11 cellular contexts compared by ENCODE assay signal in the genomic region with DNA sequence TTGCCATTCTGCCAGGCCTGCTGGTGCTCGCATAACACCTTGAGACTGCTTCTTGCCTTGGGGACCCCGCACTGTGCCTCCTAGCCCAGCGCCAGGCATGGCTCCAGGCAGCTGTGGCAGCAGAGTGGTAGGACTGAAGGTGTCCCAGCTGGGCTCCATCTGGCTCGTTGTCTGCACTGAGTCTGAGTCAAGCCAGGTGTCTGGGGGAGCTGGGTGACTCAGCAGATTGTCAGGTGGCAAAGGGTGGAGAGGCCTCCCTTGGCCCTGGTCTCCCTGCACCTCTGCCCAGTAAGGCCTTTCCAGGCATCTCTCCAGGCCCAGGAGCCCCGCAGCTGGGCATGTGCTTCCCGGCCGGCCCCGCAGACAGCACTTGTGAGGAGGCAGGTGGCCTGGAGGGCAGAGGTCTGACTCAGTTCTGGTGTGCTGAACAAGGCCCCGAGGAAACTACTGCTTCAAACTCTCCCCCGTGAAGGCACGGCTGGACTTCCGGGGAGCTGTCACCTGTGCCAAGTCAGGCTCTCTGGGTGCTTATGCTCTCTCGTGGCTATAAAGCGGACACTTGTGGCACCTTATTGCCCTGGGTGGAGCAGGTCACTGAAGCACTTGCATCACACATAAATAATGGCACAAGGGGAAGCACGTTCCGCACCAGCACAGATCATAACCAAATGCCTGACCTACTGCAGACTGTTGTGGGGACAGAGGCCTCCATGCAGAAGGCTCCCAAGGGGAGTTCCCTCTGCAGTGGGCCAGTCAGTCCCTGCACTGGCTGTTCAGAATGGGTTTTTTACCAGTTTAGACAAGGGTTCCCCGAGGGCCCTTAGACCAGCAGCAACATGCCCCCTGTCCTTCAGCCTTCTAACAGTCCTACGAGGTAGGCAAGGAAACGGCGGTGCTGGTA. TPM values are rescaled to one million over a fixed set of nuclear protein-coding genes. Genes with fewer than 3 reads are reported as not detected.
DNase-seq lines count a peak whose midpoint lies in the region; ATAC-seq and TF ChIP-seq lines count a peak whose summit lies in the region.
"Had no signal": no experiment of that assay in that cellular context is flagged by ENCODE, and none has a peak within 500 bp of the region (broad histone marks: within the 10 kb centered on the region; RNA-seq: fewer than 3 reads in every experiment).

No MANE protein-coding gene starts in this region.

- no peaks in the 10 kb centered on the region for H3K36me3 ChIP-seq in vagina
- H3K36me3 ChIP-seq: heart right ventricle had no signal

- no peak for TF ChIP-seq POLR2A in vagina (IDR thresholded peaks at IDR 0.05)

- ATAC-seq in GM19467 (IDR thresholded peaks at IDR 0.05; ENCODE audit: unreplicated experiment) (no peak), GM21367 (IDR thresholded peaks at IDR 0.05; ENCODE audit: unreplicated experiment) (no peak)
- ATAC-seq: heart right ventricle, WTC11 had no signal

- no peak for TF ChIP-seq CTCF in vagina (IDR thresholded peaks at IDR 0.05)

- no peaks in the 10 kb centered on the region for H3K27me3 ChIP-seq in vagina
- H3K27me3 ChIP-seq: heart right ventricle had no signal

- intact Hi-C loops in vagina (cut with DNase I), result no loop called here

- no peak overlapping the region for H3K27ac ChIP-seq in vagina
- H3K27ac ChIP-seq: heart right ventricle had no signal

- DNase-seq in DMS79 (lab: John Stamatoyannopoulos, UW), result peak; percentile 43
- DNase-seq in M059J (ENCODE audit: low read depth), result peak; percentile 82
- DNase-seq in SK-N-DZ (ENCODE audit: low spot score), result peak; percentile 47
- peak; percentile 33 for DNase-seq in myocyte (ENCODE audit: low read depth)
- no peak for DNase-seq in activated effector memory CD4-positive, alpha-beta T cell treated with anti-CD3 and anti-CD28 coated beads, Interleukin-2, amount 50 U/mL, for 16 hours
- DNase-seq in vagina (ENCODE audit: extremely low spot score in 2 of 2), result no peak
- DNase-seq: activated gamma-delta T cell treated with Interleukin-2 at 50 U/mL for 16 hours, heart right ventricle had no signal

- no peaks in the 10 kb centered on the region for H3K9me3 ChIP-seq in vagina
- H3K9me3 ChIP-seq: heart right ventricle had no signal

- peaks cover 25% of the 10 kb centered on the region for H3K4me1 ChIP-seq in vagina

- no peak overlapping the region for H3K4me3 ChIP-seq in vagina
- H3K4me3 ChIP-seq: heart right ventricle had no signal

RNA-seq across cellular contexts. Expression of a gene that starts 27.5 kb away (rescaled TPM):
- total RNA-seq in M059J (2014; rRNA removed; shearing (Covaris generic)), result 8.3 and 10.2 TPM in 2 replicates
- polyA plus RNA-seq in SK-N-DZ (2014; cell fraction: cytosol; rRNA removed), result 14.2 and 15.1 TPM in 2 replicates
- polyA plus RNA-seq in SK-N-DZ (2014; cell fraction: nucleus; rRNA removed), result 10.1 and 11.9 TPM in 2 replicates
- 3.6 and 5.0 TPM in 2 replicates for total RNA-seq in myocyte
- 1.9 TPM for polyA plus RNA-seq in myocyte (2012)
- total RNA-seq in vagina, result 9.8 TPM

Comparison
In these comparisons a context has a peak if more than half of its experiments do, and no peak if none do; other contexts are left out.
1. DNase-seq: peak in DMS79 (single experiment), M059J (single experiment), SK-N-DZ (single experiment) and myocyte (single experiment); none in activated effector memory CD4-positive, alpha-beta T cell treated with anti-CD3 and anti-CD28 coated beads, Interleukin-2, amount 50 U/mL, for 16 hours (single experiment) and vagina (0 of 2).